In the genomic region with DNA sequence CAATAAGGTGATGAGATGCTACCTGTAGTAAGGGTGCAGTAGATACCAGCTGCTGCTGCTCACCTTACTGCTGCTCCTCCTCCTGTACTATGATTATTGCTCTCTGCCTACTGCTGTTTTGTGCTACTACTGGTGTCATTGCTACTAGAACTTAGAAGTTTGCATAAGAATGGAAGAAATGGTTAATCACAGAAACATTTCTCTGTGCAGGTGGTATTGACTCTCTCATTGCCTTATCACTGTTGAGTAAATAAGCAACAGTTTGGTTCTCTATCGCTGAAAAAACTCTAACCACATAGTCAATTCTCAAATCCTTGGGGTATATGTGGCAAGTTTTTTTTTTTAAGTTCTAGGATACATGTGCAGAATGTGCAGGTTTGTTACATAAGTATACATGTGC, we compare ENCODE assay signal across 27 cellular contexts. TPM values are rescaled to one million over a fixed set of nuclear protein-coding genes. Genes with fewer than 3 reads are reported as not detected.
"Had no signal": no experiment of that assay in that cellular context is flagged by ENCODE, and none has a peak within 500 bp of the region (broad histone marks: within the 10 kb centered on the region; RNA-seq: fewer than 3 reads in every experiment).

No MANE protein-coding gene starts in this region.

- H3K4me1 ChIP-seq: right lobe of liver had no signal

- DNase-seq: naive B cell; naive thymus-derived CD8-positive, alpha-beta T cell; nephron progenitor cell; nucleus accumbens; posterior cingulate gyrus; psoas muscle; right cardiac atrium; right lobe of liver; sigmoid colon; small intestine; stimulated activated CD4-positive, alpha-beta T cell treated with anti-CD3 and anti-CD28 coated beads, Interleukin-15, amount 100 ng/mL, for 24 hours; stimulated activated CD4-positive, alpha-beta T cell treated with anti-CD3 and anti-CD28 coated beads, Interleukin-2, amount 100 ng/mL, for 24 hours; stimulated activated CD4-positive, alpha-beta T cell treated with anti-CD3 and anti-CD28 coated beads, Interleukin-2, amount 100 ng/mL, for 48 hours; stimulated activated CD4-positive, alpha-beta T cell treated with anti-CD3 and anti-CD28 coated beads, Interleukin-4, amount 100 ng/mL, for 24 hours; stimulated activated naive B cell treated with anti-CD40 and anti-IgM and Interleukin-4, amounts not matched to agents 10 μg/mL and 1 μg/mL and 100 μg/mL, for 72 hours; stimulated activated naive CD8-positive, alpha-beta T cell treated with anti-CD3 and anti-CD28 coated beads, Interleukin-15, amount 100 ng/mL, for 72 hours; stimulated activated naive CD8-positive, alpha-beta T cell treated with anti-CD3 and anti-CD28 coated beads, Interleukin-15, Interleukin-2, amounts not matched to agents 100 U/mL and 50 U/mL, for 24 hours; substantia nigra; testis; tibial artery; transverse colon; upper lobe of right lung had no signal

- H3K4me3 ChIP-seq: psoas muscle, right lobe of liver, sigmoid colon, suprapubic skin, testis, tibial artery, transverse colon, upper lobe of right lung had no signal

- H3K27me3 ChIP-seq: neutrophil, right lobe of liver, sigmoid colon, suprapubic skin, testis, tibial artery, transverse colon, upper lobe of right lung had no signal

- FAIRE-seq: small intestine had no signal

- H3K36me3 ChIP-seq: neutrophil, right lobe of liver, sigmoid colon, suprapubic skin, tibial artery, transverse colon, upper lobe of right lung had no signal

- H3K9ac ChIP-seq: parathyroid adenoma had no signal

- H3K9me3 ChIP-seq: neutrophil, psoas muscle, right lobe of liver, sigmoid colon, suprapubic skin, testis, tibial artery, transverse colon, upper lobe of right lung had no signal

- H2AFZ ChIP-seq: parathyroid adenoma had no signal

- ATAC-seq: naive thymus-derived CD8-positive, alpha-beta T cell; natural killer cell treated with Interleukin-12 subunit alpha and Interleukin-12 subunit beta and Interleukin-15 and Interleukin-18, amount 100 ng/mL, for 72 hours; psoas muscle; right lobe of liver; stimulated activated effector memory CD8-positive, alpha-beta T cell treated with anti-CD3 and anti-CD28 coated beads, Interleukin-12 subunit alpha, Interleukin-12 subunit beta, amount 100 ng/mL, for 72 hours; stimulated activated naive B cell treated with anti-CD40 and anti-IgM and Interleukin-4, amounts not matched to agents 10 μg/mL and 1 μg/mL and 100 μg/mL, for 72 hours; stimulated activated naive CD8-positive, alpha-beta T cell treated with anti-CD3 and anti-CD28 coated beads, Interleukin-15, amount 100 ng/mL, for 72 hours; stimulated activated naive CD8-positive, alpha-beta T cell treated with anti-CD3 and anti-CD28 coated beads, Interleukin-15, Interleukin-2, amounts not matched to agents 100 U/mL and 50 U/mL, for 24 hours; upper lobe of right lung had no signal

- H3K27ac ChIP-seq: neutrophil, parathyroid adenoma, psoas muscle, right lobe of liver, suprapubic skin, testis, tibial artery, upper lobe of right lung had no signal

RNA-seq across cellular contexts. Expression of a gene that starts 16.5 kb away (rescaled TPM):
- polyA plus RNA-seq: naive thymus-derived CD8-positive, alpha-beta T cell had no signal
